ENCODE assay signal across 24 cellular contexts in the genomic region with DNA sequence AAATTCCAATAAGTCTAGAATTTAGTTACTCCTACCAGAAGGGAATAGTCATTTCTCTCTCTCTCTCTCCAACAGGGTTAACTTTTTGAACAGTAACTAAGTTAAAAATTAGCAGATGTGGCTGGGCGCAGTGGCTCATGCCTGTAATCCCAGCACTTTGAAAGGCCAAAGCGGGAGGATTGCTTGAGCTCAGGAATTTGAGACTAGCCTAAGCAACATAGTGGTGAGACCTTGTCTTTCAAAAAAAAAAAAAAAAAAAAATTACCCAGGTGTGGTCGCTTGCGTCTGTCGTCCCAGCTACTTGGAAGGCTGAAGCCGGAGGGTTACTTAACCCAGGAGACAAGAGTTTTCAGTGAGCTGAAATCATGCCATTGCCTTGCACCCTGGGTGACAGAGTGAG.
"Had no signal": no experiment of that assay in that cellular context is flagged by ENCODE, and none has a peak within 500 bp of the region (broad histone marks: within the 10 kb centered on the region; RNA-seq: fewer than 3 reads in every experiment).

No MANE protein-coding gene starts in this region.

- H3K4me1 ChIP-seq: esophagus squamous epithelium, heart left ventricle, parathyroid adenoma, prostate gland, right lobe of liver, suprapubic skin, thyroid gland had no signal

- H2AFZ ChIP-seq: parathyroid adenoma had no signal

- DNase-seq: cerebellar nuclear complex; effector memory CD8-positive, alpha-beta T cell; esophagus squamous epithelium; foreskin melanocyte; heart left ventricle; hippocampal formation; islet precursor cell; mammary epithelial cell; retina; right lobe of liver; stimulated activated CD4-positive, alpha-beta T cell treated with anti-CD3 and anti-CD28 coated beads, Interleukin-4, amount 100 ng/mL, for 1 hour; stimulated activated CD8-positive, alpha-beta memory T cell treated with anti-CD3 and anti-CD28 coated beads, Interleukin-4, amount 100 ng/mL, for 48 hours; stimulated activated naive CD8-positive, alpha-beta T cell treated with anti-CD3 and anti-CD28 coated beads, Interleukin-15, Interleukin-2, amounts not matched to agents 100 U/mL and 50 U/mL, for 24 hours; thyroid gland had no signal

- H3K27ac ChIP-seq: epithelial cell of prostate, esophagus squamous epithelium, heart left ventricle, parathyroid adenoma, prostate gland, right lobe of liver, suprapubic skin, thyroid gland had no signal

- ATAC-seq: effector memory CD8-positive, alpha-beta T cell; heart left ventricle; left lobe of liver; natural killer cell treated with Interleukin-12 subunit alpha and Interleukin-12 subunit beta and Interleukin-15 and Interleukin-18, amount 100 ng/mL, for 72 hours; right lobe of liver; stimulated activated effector memory CD8-positive, alpha-beta T cell treated with anti-CD3 and anti-CD28 coated beads, Interleukin-12 subunit alpha, Interleukin-12 subunit beta, amount 100 ng/mL, for 72 hours; stimulated activated naive CD8-positive, alpha-beta T cell treated with anti-CD3 and anti-CD28 coated beads, Interleukin-15, Interleukin-2, amounts not matched to agents 100 U/mL and 50 U/mL, for 24 hours had no signal

- H3K4me3 ChIP-seq: esophagus squamous epithelium, heart left ventricle, prostate gland, right lobe of liver, suprapubic skin, thyroid gland had no signal

- H3K27me3 ChIP-seq: esophagus squamous epithelium, heart left ventricle, right lobe of liver, suprapubic skin, thyroid gland had no signal

- H3K36me3 ChIP-seq: esophagus squamous epithelium, heart left ventricle, prostate gland, right lobe of liver, suprapubic skin, thyroid gland had no signal

- H3K79me2 ChIP-seq: parathyroid adenoma had no signal

- H3K9me3 ChIP-seq: esophagus squamous epithelium, heart left ventricle, prostate gland, right lobe of liver, suprapubic skin, thyroid gland had no signal

- H3K27ac Mint-ChIP-seq: dendritic cell treated with granulocyte-macrophage colony-stimulating factor and Interleukin-4, amounts not matched to agents 40 ng/mL and 50 ng/mL, for 4 days; effector memory CD8-positive, alpha-beta T cell; mesothelial cell of epicardium; natural killer cell treated with Interleukin-12 subunit alpha and Interleukin-12 subunit beta and Interleukin-15 and Interleukin-18, amount 100 ng/mL, for 72 hours; stimulated activated effector memory CD8-positive, alpha-beta T cell treated with anti-CD3 and anti-CD28 coated beads, Interleukin-12 subunit alpha, Interleukin-12 subunit beta, amount 100 ng/mL, for 72 hours; type B pancreatic cell had no signal

- H3K9me3 Mint-ChIP-seq: dendritic cell treated with granulocyte-macrophage colony-stimulating factor and Interleukin-4, amounts not matched to agents 40 ng/mL and 50 ng/mL, for 4 days; mesothelial cell of epicardium; type B pancreatic cell had no signal

- H3K4me1 Mint-ChIP-seq: stimulated activated effector memory CD8-positive, alpha-beta T cell treated with anti-CD3 and anti-CD28 coated beads, Interleukin-12 subunit alpha, Interleukin-12 subunit beta, amount 100 ng/mL, for 72 hours had no signal

- H3K36me3 Mint-ChIP-seq: mesothelial cell of epicardium; natural killer cell treated with Interleukin-12 subunit alpha and Interleukin-12 subunit beta and Interleukin-15 and Interleukin-18, amount 100 ng/mL, for 72 hours; stimulated activated effector memory CD8-positive, alpha-beta T cell treated with anti-CD3 and anti-CD28 coated beads, Interleukin-12 subunit alpha, Interleukin-12 subunit beta, amount 100 ng/mL, for 72 hours; type B pancreatic cell had no signal

- H3K27me3 Mint-ChIP-seq: dendritic cell treated with granulocyte-macrophage colony-stimulating factor and Interleukin-4, amounts not matched to agents 40 ng/mL and 50 ng/mL, for 4 days; effector memory CD8-positive, alpha-beta T cell; natural killer cell treated with Interleukin-12 subunit alpha and Interleukin-12 subunit beta and Interleukin-15 and Interleukin-18, amount 100 ng/mL, for 72 hours; type B pancreatic cell had no signal

- H3K4me3 Mint-ChIP-seq: dendritic cell treated with granulocyte-macrophage colony-stimulating factor and Interleukin-4, amounts not matched to agents 40 ng/mL and 50 ng/mL, for 4 days; effector memory CD8-positive, alpha-beta T cell; mesothelial cell of epicardium; natural killer cell treated with Interleukin-12 subunit alpha and Interleukin-12 subunit beta and Interleukin-15 and Interleukin-18, amount 100 ng/mL, for 72 hours; stimulated activated effector memory CD8-positive, alpha-beta T cell treated with anti-CD3 and anti-CD28 coated beads, Interleukin-12 subunit alpha, Interleukin-12 subunit beta, amount 100 ng/mL, for 72 hours; type B pancreatic cell had no signal
